24 cellular contexts compared by ENCODE assay signal in the genomic region with DNA sequence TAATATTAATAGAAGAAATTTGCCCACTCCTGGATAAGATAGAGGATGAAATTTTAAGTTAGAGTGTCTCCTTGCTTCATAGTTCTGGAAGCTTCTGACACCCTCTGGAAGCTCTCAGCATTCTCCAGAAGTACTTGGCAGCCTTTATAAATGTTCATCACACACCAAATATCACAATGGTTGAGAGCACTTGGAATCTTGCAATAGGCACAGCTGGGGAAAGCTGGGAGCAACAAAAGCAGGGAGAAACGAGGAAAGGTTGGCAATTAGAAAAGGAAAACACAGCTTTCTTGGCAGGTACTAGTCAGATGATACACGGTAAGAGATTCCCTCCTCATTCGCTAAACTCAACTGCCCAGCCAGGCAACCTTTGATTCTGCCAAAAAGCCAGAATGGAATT.
"Had no signal": no experiment of that assay in that cellular context is flagged by ENCODE, and none has a peak within 500 bp of the region (broad histone marks: within the 10 kb centered on the region; RNA-seq: fewer than 3 reads in every experiment).

No MANE protein-coding gene starts in this region.

- DNase-seq: activated CD4-positive, alpha-beta T cell treated with anti-CD3 and anti-CD28 coated beads for 48 hours; activated CD4-positive, alpha-beta T cell treated with anti-CD3 and anti-CD28 coated beads, Interleukin-2, amount 50 U/mL, for 4 hours; activated CD4-positive, CD25-positive, alpha-beta regulatory T cell treated with anti-CD3 and anti-CD28 coated beads, Interleukin-2, amount 50 U/mL, for 72 hours; activated CD8-positive, alpha-beta T cell treated with anti-CD3 and anti-CD28 coated beads, Interleukin-2, amount 10 ng/mL, durations not matched to agents 7 days and 5 days; activated effector memory CD4-positive, alpha-beta T cell treated with Interleukin-2 at 50 U/mL for 16 hours; activated naive CD4-positive, alpha-beta T cell; activated T-cell treated with anti-CD3 and anti-CD28 coated beads, Interleukin-2, amount 50 U/mL, for 24 hours; aorta; caudate nucleus; colonic mucosa; KG1; NCI-H1048; NCI-H1417 treated with DMSO at 0.1 percent for 48 hours; NCI-H1694; NCI-H2081 treated with DMSO at 0.1 percent for 48 hours; NCI-H2171 treated with DMSO at 0.1 percent for 48 hours; NCI-H226; NCI-H524 treated with DMSO at 0.1 percent for 48 hours; NCI-H774; PC-3; SHP77 treated with DMSO at 0.1 percent for 48 hours; T-helper 9 cell had no signal

- H3K27me3 ChIP-seq: breast epithelium, colonic mucosa had no signal

- ATAC-seq: activated CD8-positive, alpha-beta T cell treated with anti-CD3 and anti-CD28 coated beads, Interleukin-2, amount 10 ng/mL, durations not matched to agents 7 days and 5 days; PC-3; WTC11 had no signal

- H3K9me3 ChIP-seq: breast epithelium, colonic mucosa had no signal

- H3K36me3 ChIP-seq: breast epithelium, colonic mucosa had no signal

- H3K4me3 ChIP-seq: breast epithelium, colonic mucosa had no signal

- H3K4me1 ChIP-seq: breast epithelium, colonic mucosa had no signal
